Comparison of ENCODE assay signal across 1 cellular context in genomic region chr10:15342970-15343369, GRCh38.
TF ChIP-seq lines count a peak whose summit lies in the region.

No MANE protein-coding gene starts in this region.

TF ChIP-seq in K562, 482 proteins besides CTCF, POLR2A, EP300 and RAD21 (continued from another document):
- no peak for TF ChIP-seq CLOCK (CRISPR knock-in tag; IDR thresholded peaks at IDR 0.05; ENCODE audit: borderline replicate concordance)
TF ChIP-seq in K562: peak in this region for 1.
